ENCODE assay signal across 1 cellular context in the genomic region with DNA sequence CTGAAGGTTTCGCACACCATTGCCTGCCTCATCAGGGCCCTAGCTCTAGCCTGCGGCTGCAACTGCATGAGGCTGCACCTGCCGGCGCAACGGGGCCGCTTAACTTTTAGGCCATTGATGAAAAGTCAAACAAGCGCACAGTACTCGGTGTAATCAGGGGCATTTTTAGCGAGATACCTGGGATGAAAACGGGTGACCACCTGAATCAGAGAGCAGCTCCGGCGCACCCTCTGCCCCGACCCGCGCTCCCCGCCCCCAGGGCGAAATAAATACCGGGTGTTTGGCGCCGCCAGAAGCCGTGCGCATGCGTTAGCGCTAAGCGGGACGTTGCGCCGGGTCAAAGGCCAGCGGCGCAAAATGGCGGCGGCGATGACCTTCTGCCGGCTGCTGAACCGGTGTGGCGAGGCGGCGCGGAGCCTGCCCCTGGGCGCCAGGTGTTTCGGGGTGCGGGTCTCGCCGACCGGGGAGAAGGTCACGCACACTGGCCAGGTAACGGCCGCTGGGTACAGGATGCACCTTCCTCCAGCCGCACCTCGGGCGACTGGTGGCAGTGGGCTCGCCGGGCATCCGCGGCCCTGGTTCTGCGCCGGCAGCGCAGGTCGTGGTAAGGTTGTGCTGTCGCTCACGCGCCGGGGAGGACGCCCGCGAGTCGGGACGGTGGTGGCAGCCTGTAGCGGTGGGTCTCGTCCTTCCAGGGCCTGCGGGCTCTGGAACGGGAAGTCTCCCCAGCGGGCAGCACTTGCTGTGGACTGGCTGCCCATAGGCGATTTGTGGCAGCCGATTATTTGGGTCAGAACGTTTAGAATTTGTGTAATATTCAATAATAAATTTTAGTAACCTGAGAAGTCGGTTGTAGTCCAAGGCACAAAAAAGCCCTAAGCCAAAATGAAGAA.
A peak's percentile ranks its signal among the peaks of the same experiment; 100 is the strongest.
TF ChIP-seq lines count a peak whose summit lies in the region.

A gene (plus strand): TSS at position 347 of the 893 bp plus-strand sequence. CDS start 11 bp downstream, at position 358.

TF ChIP-seq in K562, 482 proteins besides CTCF, POLR2A, EP300 and RAD21 (continued from another document and continues in another):
- TF ChIP-seq, protein P1, sequence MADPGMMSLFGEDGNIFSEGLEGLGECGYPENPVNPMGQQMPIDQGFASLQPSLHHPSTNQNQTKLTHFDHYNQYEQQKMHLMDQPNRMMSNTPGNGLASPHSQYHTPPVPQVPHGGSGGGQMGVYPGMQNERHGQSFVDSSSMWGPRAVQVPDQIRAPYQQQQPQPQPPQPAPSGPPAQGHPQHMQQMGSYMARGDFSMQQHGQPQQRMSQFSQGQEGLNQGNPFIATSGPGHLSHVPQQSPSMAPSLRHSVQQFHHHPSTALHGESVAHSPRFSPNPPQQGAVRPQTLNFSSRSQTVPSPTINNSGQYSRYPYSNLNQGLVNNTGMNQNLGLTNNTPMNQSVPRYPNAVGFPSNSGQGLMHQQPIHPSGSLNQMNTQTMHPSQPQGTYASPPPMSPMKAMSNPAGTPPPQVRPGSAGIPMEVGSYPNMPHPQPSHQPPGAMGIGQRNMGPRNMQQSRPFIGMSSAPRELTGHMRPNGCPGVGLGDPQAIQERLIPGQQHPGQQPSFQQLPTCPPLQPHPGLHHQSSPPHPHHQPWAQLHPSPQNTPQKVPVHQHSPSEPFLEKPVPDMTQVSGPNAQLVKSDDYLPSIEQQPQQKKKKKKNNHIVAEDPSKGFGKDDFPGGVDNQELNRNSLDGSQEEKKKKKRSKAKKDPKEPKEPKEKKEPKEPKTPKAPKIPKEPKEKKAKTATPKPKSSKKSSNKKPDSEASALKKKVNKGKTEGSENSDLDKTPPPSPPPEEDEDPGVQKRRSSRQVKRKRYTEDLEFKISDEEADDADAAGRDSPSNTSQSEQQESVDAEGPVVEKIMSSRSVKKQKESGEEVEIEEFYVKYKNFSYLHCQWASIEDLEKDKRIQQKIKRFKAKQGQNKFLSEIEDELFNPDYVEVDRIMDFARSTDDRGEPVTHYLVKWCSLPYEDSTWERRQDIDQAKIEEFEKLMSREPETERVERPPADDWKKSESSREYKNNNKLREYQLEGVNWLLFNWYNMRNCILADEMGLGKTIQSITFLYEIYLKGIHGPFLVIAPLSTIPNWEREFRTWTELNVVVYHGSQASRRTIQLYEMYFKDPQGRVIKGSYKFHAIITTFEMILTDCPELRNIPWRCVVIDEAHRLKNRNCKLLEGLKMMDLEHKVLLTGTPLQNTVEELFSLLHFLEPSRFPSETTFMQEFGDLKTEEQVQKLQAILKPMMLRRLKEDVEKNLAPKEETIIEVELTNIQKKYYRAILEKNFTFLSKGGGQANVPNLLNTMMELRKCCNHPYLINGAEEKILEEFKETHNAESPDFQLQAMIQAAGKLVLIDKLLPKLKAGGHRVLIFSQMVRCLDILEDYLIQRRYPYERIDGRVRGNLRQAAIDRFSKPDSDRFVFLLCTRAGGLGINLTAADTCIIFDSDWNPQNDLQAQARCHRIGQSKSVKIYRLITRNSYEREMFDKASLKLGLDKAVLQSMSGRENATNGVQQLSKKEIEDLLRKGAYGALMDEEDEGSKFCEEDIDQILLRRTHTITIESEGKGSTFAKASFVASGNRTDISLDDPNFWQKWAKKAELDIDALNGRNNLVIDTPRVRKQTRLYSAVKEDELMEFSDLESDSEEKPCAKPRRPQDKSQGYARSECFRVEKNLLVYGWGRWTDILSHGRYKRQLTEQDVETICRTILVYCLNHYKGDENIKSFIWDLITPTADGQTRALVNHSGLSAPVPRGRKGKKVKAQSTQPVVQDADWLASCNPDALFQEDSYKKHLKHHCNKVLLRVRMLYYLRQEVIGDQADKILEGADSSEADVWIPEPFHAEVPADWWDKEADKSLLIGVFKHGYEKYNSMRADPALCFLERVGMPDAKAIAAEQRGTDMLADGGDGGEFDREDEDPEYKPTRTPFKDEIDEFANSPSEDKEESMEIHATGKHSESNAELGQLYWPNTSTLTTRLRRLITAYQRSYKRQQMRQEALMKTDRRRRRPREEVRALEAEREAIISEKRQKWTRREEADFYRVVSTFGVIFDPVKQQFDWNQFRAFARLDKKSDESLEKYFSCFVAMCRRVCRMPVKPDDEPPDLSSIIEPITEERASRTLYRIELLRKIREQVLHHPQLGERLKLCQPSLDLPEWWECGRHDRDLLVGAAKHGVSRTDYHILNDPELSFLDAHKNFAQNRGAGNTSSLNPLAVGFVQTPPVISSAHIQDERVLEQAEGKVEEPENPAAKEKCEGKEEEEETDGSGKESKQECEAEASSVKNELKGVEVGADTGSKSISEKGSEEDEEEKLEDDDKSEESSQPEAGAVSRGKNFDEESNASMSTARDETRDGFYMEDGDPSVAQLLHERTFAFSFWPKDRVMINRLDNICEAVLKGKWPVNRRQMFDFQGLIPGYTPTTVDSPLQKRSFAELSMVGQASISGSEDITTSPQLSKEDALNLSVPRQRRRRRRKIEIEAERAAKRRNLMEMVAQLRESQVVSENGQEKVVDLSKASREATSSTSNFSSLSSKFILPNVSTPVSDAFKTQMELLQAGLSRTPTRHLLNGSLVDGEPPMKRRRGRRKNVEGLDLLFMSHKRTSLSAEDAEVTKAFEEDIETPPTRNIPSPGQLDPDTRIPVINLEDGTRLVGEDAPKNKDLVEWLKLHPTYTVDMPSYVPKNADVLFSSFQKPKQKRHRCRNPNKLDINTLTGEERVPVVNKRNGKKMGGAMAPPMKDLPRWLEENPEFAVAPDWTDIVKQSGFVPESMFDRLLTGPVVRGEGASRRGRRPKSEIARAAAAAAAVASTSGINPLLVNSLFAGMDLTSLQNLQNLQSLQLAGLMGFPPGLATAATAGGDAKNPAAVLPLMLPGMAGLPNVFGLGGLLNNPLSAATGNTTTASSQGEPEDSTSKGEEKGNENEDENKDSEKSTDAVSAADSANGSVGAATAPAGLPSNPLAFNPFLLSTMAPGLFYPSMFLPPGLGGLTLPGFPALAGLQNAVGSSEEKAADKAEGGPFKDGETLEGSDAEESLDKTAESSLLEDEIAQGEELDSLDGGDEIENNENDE (IDR thresholded peaks at IDR 0.05; ENCODE audit: low read depth, low read length): no peak
- TF ChIP-seq ZNF589 (CRISPR knock-in tag; IDR thresholded peaks at IDR 0.05; ENCODE audit: low read depth) (no peak; the same call in 1 of the 2 replicates), ZFP36 (IDR thresholded peaks at IDR 0.05; ENCODE audit: low read depth, low read length, partially characterized antibody) (no peak), ZSCAN29 (IDR thresholded peaks at IDR 0.05) (no peak), BRD4 (IDR thresholded peaks at IDR 0.05) (peak; percentile 94; the same call in 1 of the 2 replicates), HNRNPH1 (optimal IDR thresholded peaks at IDR 0.05; ENCODE audit: low read depth, low read length) (no peak), ZKSCAN1 (IDR thresholded peaks at IDR 0.05; ENCODE audit: low read depth, low read length) (no peak), MCM7 (IDR thresholded peaks at IDR 0.05) (no peak), SMARCA4 (IDR thresholded peaks at IDR 0.05) (no peak), KDM4B (IDR thresholded peaks at IDR 0.05; ENCODE audit: borderline replicate concordance in 2 of 2, low read depth in 1 of 2) (no peak; a peak in 1 of 4 replicates), ZNF23 (CRISPR knock-in tag; IDR thresholded peaks at IDR 0.05) (no peak), SUPT5H (IDR thresholded peaks at IDR 0.05) (peak; percentile 92), FIP1L1 (IDR thresholded peaks at IDR 0.05; ENCODE audit: low read depth, low read length, poor library complexity, severe bottlenecking) (peak; percentile 66), PHF20 (IDR thresholded peaks at IDR 0.05; ENCODE audit: partially characterized antibody) (peak; percentile 88), MAFG (tag; conservative IDR thresholded peaks at IDR 0.05) (no peak), FOXJ2 (tag; IDR thresholded peaks at IDR 0.05) (no peak), ARID1B (IDR thresholded peaks at IDR 0.05) (no peak; the same call in 1 of the 2 replicates), SP2 (IDR thresholded peaks at IDR 0.05; ENCODE audit: extremely low read depth, low read depth, low read length, poor library complexity, severe bottlenecking) (no peak), RB1 (IDR thresholded peaks at IDR 0.05; ENCODE audit: low read depth) (peak; percentile 73), SLC30A9 (CRISPR knock-in tag; IDR thresholded peaks at IDR 0.05) (no peak), SETDB1 (IDR thresholded peaks at IDR 0.05; ENCODE audit: low read length) (no peak)
- TF ChIP-seq, protein P2, sequence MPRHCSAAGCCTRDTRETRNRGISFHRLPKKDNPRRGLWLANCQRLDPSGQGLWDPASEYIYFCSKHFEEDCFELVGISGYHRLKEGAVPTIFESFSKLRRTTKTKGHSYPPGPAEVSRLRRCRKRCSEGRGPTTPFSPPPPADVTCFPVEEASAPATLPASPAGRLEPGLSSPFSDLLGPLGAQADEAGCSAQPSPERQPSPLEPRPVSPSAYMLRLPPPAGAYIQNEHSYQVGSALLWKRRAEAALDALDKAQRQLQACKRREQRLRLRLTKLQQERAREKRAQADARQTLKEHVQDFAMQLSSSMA (CRISPR knock-in tag; IDR thresholded peaks at IDR 0.05): peak; percentile 74; the same call in 1 of the 2 replicates
- TF ChIP-seq, protein P3, sequence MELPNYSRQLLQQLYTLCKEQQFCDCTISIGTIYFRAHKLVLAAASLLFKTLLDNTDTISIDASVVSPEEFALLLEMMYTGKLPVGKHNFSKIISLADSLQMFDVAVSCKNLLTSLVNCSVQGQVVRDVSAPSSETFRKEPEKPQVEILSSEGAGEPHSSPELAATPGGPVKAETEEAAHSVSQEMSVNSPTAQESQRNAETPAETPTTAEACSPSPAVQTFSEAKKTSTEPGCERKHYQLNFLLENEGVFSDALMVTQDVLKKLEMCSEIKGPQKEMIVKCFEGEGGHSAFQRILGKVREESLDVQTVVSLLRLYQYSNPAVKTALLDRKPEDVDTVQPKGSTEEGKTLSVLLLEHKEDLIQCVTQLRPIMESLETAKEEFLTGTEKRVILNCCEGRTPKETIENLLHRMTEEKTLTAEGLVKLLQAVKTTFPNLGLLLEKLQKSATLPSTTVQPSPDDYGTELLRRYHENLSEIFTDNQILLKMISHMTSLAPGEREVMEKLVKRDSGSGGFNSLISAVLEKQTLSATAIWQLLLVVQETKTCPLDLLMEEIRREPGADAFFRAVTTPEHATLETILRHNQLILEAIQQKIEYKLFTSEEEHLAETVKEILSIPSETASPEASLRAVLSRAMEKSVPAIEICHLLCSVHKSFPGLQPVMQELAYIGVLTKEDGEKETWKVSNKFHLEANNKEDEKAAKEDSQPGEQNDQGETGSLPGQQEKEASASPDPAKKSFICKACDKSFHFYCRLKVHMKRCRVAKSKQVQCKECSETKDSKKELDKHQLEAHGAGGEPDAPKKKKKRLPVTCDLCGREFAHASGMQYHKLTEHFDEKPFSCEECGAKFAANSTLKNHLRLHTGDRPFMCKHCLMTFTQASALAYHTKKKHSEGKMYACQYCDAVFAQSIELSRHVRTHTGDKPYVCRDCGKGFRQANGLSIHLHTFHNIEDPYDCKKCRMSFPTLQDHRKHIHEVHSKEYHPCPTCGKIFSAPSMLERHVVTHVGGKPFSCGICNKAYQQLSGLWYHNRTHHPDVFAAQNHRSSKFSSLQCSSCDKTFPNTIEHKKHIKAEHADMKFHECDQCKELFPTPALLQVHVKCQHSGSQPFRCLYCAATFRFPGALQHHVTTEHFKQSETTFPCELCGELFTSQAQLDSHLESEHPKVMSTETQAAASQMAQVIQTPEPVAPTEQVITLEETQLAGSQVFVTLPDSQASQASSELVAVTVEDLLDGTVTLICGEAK (IDR thresholded peaks at IDR 0.05): no peak; the same call in 1 of the 2 replicates
- TF ChIP-seq, protein P3 (CRISPR knock-in tag; IDR thresholded peaks at IDR 0.05): no peak
- TF ChIP-seq, protein P4, sequence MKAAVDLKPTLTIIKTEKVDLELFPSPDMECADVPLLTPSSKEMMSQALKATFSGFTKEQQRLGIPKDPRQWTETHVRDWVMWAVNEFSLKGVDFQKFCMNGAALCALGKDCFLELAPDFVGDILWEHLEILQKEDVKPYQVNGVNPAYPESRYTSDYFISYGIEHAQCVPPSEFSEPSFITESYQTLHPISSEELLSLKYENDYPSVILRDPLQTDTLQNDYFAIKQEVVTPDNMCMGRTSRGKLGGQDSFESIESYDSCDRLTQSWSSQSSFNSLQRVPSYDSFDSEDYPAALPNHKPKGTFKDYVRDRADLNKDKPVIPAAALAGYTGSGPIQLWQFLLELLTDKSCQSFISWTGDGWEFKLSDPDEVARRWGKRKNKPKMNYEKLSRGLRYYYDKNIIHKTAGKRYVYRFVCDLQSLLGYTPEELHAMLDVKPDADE (conservative IDR thresholded peaks at IDR 0.05; ENCODE audit: control insufficient read depth, low read depth, low read length): peak; percentile 71; the same call in 1 of the 2 replicates
- TF ChIP-seq, protein P5, sequence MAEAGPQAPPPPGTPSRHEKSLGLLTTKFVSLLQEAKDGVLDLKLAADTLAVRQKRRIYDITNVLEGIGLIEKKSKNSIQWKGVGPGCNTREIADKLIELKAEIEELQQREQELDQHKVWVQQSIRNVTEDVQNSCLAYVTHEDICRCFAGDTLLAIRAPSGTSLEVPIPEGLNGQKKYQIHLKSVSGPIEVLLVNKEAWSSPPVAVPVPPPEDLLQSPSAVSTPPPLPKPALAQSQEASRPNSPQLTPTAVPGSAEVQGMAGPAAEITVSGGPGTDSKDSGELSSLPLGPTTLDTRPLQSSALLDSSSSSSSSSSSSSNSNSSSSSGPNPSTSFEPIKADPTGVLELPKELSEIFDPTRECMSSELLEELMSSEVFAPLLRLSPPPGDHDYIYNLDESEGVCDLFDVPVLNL (CRISPR knock-in tag; IDR thresholded peaks at IDR 0.05; ENCODE audit: low read depth): peak; percentile 71; the same call in 1 of the 2 replicates
- TF ChIP-seq, protein P6, sequence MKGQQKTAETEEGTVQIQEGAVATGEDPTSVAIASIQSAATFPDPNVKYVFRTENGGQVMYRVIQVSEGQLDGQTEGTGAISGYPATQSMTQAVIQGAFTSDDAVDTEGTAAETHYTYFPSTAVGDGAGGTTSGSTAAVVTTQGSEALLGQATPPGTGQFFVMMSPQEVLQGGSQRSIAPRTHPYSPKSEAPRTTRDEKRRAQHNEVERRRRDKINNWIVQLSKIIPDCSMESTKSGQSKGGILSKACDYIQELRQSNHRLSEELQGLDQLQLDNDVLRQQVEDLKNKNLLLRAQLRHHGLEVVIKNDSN (CRISPR knock-in tag; IDR thresholded peaks at IDR 0.05): no peak
